ENCODE assay signal across 1 cellular context in genomic region chr10:120115959-120116358, GRCh38.
A peak's percentile ranks its signal among the peaks of the same experiment; 100 is the strongest.
TF ChIP-seq lines count a peak whose summit lies in the region.

No MANE protein-coding gene starts in this region.

TF ChIP-seq in HEK293, 187 proteins besides CTCF, POLR2A, EP300 and RAD21 (continued from another document and continues in another):
- TF ChIP-seq HOXA7 (CRISPR knock-in tag; IDR thresholded peaks at IDR 0.05; ENCODE audit: borderline replicate concordance) (no peak), ZNF843 (tag by site-specific recombination; IDR thresholded peaks at IDR 0.05) (peak; percentile 95), ZNF776 (tag by site-specific recombination; IDR thresholded peaks at IDR 0.05; ENCODE audit: borderline replicate concordance) (no peak), ZBTB17 (tag by site-specific recombination; IDR thresholded peaks at IDR 0.05) (peak; percentile 66), ZNF645 (tag by site-specific recombination; IDR thresholded peaks at IDR 0.05) (no peak), ZNF433 (tag by site-specific recombination; IDR thresholded peaks at IDR 0.05; ENCODE audit: low read depth) (no peak), SCRT1 (tag by site-specific recombination; IDR thresholded peaks at IDR 0.05; ENCODE audit: borderline replicate concordance) (no peak), ZNF37A (tag by site-specific recombination; IDR thresholded peaks at IDR 0.05) (no peak), ZNF670 (tag by site-specific recombination; IDR thresholded peaks at IDR 0.05; ENCODE audit: low read depth) (no peak), ZNF561 (tag by site-specific recombination; IDR thresholded peaks at IDR 0.05; ENCODE audit: borderline replicate concordance) (peak; percentile 84), ZNF548 (tag by site-specific recombination; IDR thresholded peaks at IDR 0.05) (no peak), ZNF174 (tag by site-specific recombination; IDR thresholded peaks at IDR 0.05) (no peak), ZNF513 (tag by site-specific recombination; IDR thresholded peaks at IDR 0.05) (no peak), ZNF18 (tag by site-specific recombination; IDR thresholded peaks at IDR 0.05) (peak; percentile 84), ZNF280D (tag by site-specific recombination; IDR thresholded peaks at IDR 0.05) (no peak), PRDM6 (tag by site-specific recombination; IDR thresholded peaks at IDR 0.05) (peak; percentile 99), ZNF837 (tag by site-specific recombination; IDR thresholded peaks at IDR 0.05) (no peak), HIC1 (tag by site-specific recombination; IDR thresholded peaks at IDR 0.05) (no peak), ZNF324 (tag by site-specific recombination; IDR thresholded peaks at IDR 0.05) (no peak), ZNF133 (tag by site-specific recombination; IDR thresholded peaks at IDR 0.05) (no peak), ZNF629 (tag by site-specific recombination; IDR thresholded peaks at IDR 0.05) (peak; percentile 52; the same call in 1 of the 2 replicates), ZNF530 (tag by site-specific recombination; IDR thresholded peaks at IDR 0.05; ENCODE audit: low read depth) (no peak), ZFHX2 (tag by site-specific recombination; conservative IDR thresholded peaks at IDR 0.05) (no peak), ZNF112 (tag by site-specific recombination; IDR thresholded peaks at IDR 0.05) (no peak), ZBTB44 (tag by site-specific recombination; IDR thresholded peaks at IDR 0.05) (peak; percentile 59; the same call in 1 of the 2 replicates), ZNF138 (tag by site-specific recombination; IDR thresholded peaks at IDR 0.05; ENCODE audit: borderline replicate concordance) (no peak), ZSCAN30 (tag by site-specific recombination; IDR thresholded peaks at IDR 0.05) (peak; percentile 81; the same call in 1 of the 2 replicates), ZBTB48 (tag by site-specific recombination; IDR thresholded peaks at IDR 0.05) (no peak), ZNF366 (tag by site-specific recombination; conservative IDR thresholded peaks at IDR 0.05) (peak; percentile 42; the same call in 1 of the 2 replicates), ZBTB8A (tag by site-specific recombination; IDR thresholded peaks at IDR 0.05) (no peak), ZNF621 (tag by site-specific recombination; IDR thresholded peaks at IDR 0.05) (no peak), BCL11B (tag by site-specific recombination; IDR thresholded peaks at IDR 0.05; ENCODE audit: low read depth) (no peak), ZNF830 (tag by site-specific recombination; IDR thresholded peaks at IDR 0.05; ENCODE audit: low read depth) (no peak), ZNF544 (tag by site-specific recombination; IDR thresholded peaks at IDR 0.05) (no peak), ZNF785 (tag by site-specific recombination; IDR thresholded peaks at IDR 0.05) (no peak), ZBTB1 (tag by site-specific recombination; IDR thresholded peaks at IDR 0.05) (no peak), ZNF121 (tag by site-specific recombination; IDR thresholded peaks at IDR 0.05) (no peak), AEBP2 (tag by site-specific recombination; IDR thresholded peaks at IDR 0.05; ENCODE audit: borderline replicate concordance) (no peak), PBX3 (CRISPR knock-in tag; IDR thresholded peaks at IDR 0.05) (no peak), ZNF488 (tag by site-specific recombination; IDR thresholded peaks at IDR 0.05) (no peak), ZBTB21 (tag by site-specific recombination; IDR thresholded peaks at IDR 0.05) (no peak), ZNF792 (tag by site-specific recombination; IDR thresholded peaks at IDR 0.05) (no peak), ZNF626 (tag by site-specific recombination; IDR thresholded peaks at IDR 0.05) (no peak), ZNF23 (tag by site-specific recombination; IDR thresholded peaks at IDR 0.05; ENCODE audit: borderline replicate concordance) (no peak), ZNF391 (tag by site-specific recombination; IDR thresholded peaks at IDR 0.05; ENCODE audit: borderline replicate concordance, low read depth) (no peak), BCL6B (tag by site-specific recombination; IDR thresholded peaks at IDR 0.05) (no peak), ZNF510 (tag by site-specific recombination; IDR thresholded peaks at IDR 0.05; ENCODE audit: insufficient replicate concordance) (no peak), ZNF707 (tag by site-specific recombination; IDR thresholded peaks at IDR 0.05) (no peak), ZNF157 (tag by site-specific recombination; IDR thresholded peaks at IDR 0.05) (no peak)
